In the genomic region with DNA sequence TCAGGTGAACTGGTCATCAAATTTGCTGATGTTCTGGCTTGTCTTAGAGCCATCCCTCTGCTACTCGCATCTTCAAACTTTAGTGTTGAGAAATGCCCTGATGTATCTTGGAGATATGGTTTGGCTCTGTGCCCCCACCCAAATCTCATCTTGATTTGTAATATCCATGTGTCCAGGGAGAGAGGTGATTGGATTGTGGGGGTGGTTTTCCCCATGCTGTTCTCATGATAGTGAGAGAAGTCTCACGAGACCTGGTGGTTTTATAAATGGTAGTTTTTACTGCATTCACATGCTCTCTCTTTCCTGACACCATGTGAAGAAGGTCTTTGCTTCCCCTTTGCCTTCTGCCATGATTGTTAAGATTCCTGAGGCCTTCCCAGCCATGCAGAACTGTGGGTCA, we compare ENCODE assay signal across 24 cellular contexts.
DNase-seq lines count a peak whose midpoint lies in the region; ATAC-seq and TF ChIP-seq lines count a peak whose summit lies in the region.
"Had no signal": no experiment of that assay in that cellular context is flagged by ENCODE, and none has a peak within 500 bp of the region (broad histone marks: within the 10 kb centered on the region; RNA-seq: fewer than 3 reads in every experiment).

No MANE protein-coding gene starts in this region.

- H3K4ac ChIP-seq in H9 (ENCODE audit: low read depth, low read length): no peak overlapping the region

- H3K36me3 Mint-ChIP-seq in activated naive CD8-positive, alpha-beta T cell: peaks cover 10% of the 10 kb centered on the region
- peaks cover 12% of the 10 kb centered on the region for H3K36me3 Mint-ChIP-seq in activated naive CD8-positive, alpha-beta T cell treated with anti-CD3 and anti-CD28 coated beads, Interleukin-2, amount 50 U/mL, for 24 hours (ENCODE audit: low read depth)
- peaks cover 19% of the 10 kb centered on the region for H3K36me3 Mint-ChIP-seq in memory B cell
- no peaks in the 10 kb centered on the region for H3K36me3 Mint-ChIP-seq in H9 (ENCODE audit: insufficient read depth in 1 of 3, low read depth in 3 of 3)
- H3K36me3 Mint-ChIP-seq in stimulated activated effector memory CD8-positive, alpha-beta T cell treated with anti-CD3 and anti-CD28 coated beads, Interleukin-12 subunit alpha, Interleukin-12 subunit beta, amount 100 ng/mL, for 72 hours: peaks cover 16% of the 10 kb centered on the region

- no peaks in the 10 kb centered on the region for H3K9me3 Mint-ChIP-seq in activated naive CD8-positive, alpha-beta T cell (ENCODE audit: low read depth)
- no peaks in the 10 kb centered on the region for H3K9me3 Mint-ChIP-seq in activated naive CD8-positive, alpha-beta T cell treated with anti-CD3 and anti-CD28 coated beads, Interleukin-2, amount 50 U/mL, for 24 hours
- no peaks in the 10 kb centered on the region for H3K9me3 Mint-ChIP-seq in memory B cell
- H3K9me3 Mint-ChIP-seq in H9: no peaks in the 10 kb centered on the region
- no peaks in the 10 kb centered on the region for H3K9me3 Mint-ChIP-seq in stimulated activated effector memory CD8-positive, alpha-beta T cell treated with anti-CD3 and anti-CD28 coated beads, Interleukin-12 subunit alpha, Interleukin-12 subunit beta, amount 100 ng/mL, for 72 hours
- H3K9me3 Mint-ChIP-seq: activated T-helper 1 cell treated with anti-CD3 and anti-CD28 coated beads, Interleukin-12 subunit alpha, Interleukin-12 subunit beta, Interleukin-2, Interleukin-4 antibody, amounts not matched to agents 30 ng/mL and 10 ng/mL and 1 ng/mL, durations not matched to agents 14 hours and 24 hours and 36 hours; naive B cell; stimulated activated naive CD8-positive, alpha-beta T cell treated with anti-CD3 and anti-CD28 coated beads, Interleukin-15, Interleukin-2, amounts not matched to agents 100 ng/mL and 50 ng/mL, for 24 hours had no signal

- no peak overlapping the region for H2BK120ac ChIP-seq in H9 (ENCODE audit: low read depth, low read length, poor library complexity, severe bottlenecking)

- H3K4me1 ChIP-seq in Karpas-422 (ENCODE audit: low read length): peaks cover 64% of the 10 kb centered on the region
- H3K4me1 ChIP-seq in testis: peaks cover 19% of the 10 kb centered on the region
- no peaks in the 10 kb centered on the region for H3K4me1 ChIP-seq in H9 (ENCODE audit: insufficient read depth, low read length)
- H3K4me1 ChIP-seq: A549, Caco-2 had no signal

- no peak overlapping the region for H2BK15ac ChIP-seq in H9 (ENCODE audit: low read depth, low read length)

- no peak overlapping the region for H3K14ac ChIP-seq in H9 (ENCODE audit: insufficient read depth, low read length)

- H3K4me1 Mint-ChIP-seq in activated naive CD8-positive, alpha-beta T cell (ENCODE audit: low read depth): peaks cover 79% of the 10 kb centered on the region
- H3K4me1 Mint-ChIP-seq in activated naive CD8-positive, alpha-beta T cell treated with anti-CD3 and anti-CD28 coated beads, Interleukin-2, amount 50 U/mL, for 24 hours: peaks cover 34% of the 10 kb centered on the region
- H3K4me1 Mint-ChIP-seq in memory B cell (peaks cover 24% of the 10 kb centered on the region), H9 (peaks cover 3 to 4% of the 10 kb centered on the region in 2 experiments; a peak in 3 of 4 replicates)
- peaks cover 13% of the 10 kb centered on the region for H3K4me1 Mint-ChIP-seq in stimulated activated effector memory CD8-positive, alpha-beta T cell treated with anti-CD3 and anti-CD28 coated beads, Interleukin-12 subunit alpha, Interleukin-12 subunit beta, amount 100 ng/mL, for 72 hours

- no peak for TF ChIP-seq POLR2A in testis (IDR thresholded peaks at IDR 0.05)

- H4K5ac ChIP-seq in H9 (ENCODE audit: insufficient read length, low read depth, low read length): no peak overlapping the region

- H3K18ac ChIP-seq in H9 (ENCODE audit: insufficient read length, low read depth, low read length): no peak overlapping the region

- no peak overlapping the region for H2AK5ac ChIP-seq in H9 (ENCODE audit: insufficient read length, low read length)

- H3K23ac ChIP-seq in H9 (ENCODE audit: insufficient read length, low read depth, low read length): no peak overlapping the region

- 82 to 83% methylated on average over 2 of the region's 2 CpGs for WGBS in testis, 2 donors
- WGBS in H9 (ENCODE audit: extremely low coverage, insufficient read length, low lambda C conversion rate): no CpG with 5 or more reads among the region's 2 CpGs

- no peak for TF ChIP-seq CTCF in testis (IDR thresholded peaks at IDR 0.05)
- no peak for TF ChIP-seq CTCF in H9 (conservative IDR thresholded peaks at IDR 0.05)

- H3K79me1 ChIP-seq in H9 (ENCODE audit: insufficient read depth, low read depth, low read length, poor library complexity, severe bottlenecking): no peaks in the 10 kb centered on the region

- H2BK12ac ChIP-seq in H9 (ENCODE audit: insufficient read length, low read depth, low read length): no peak overlapping the region

- no peak overlapping the region for H3K4me3 Mint-ChIP-seq in activated naive CD8-positive, alpha-beta T cell
- no peak overlapping the region for H3K4me3 Mint-ChIP-seq in activated naive CD8-positive, alpha-beta T cell treated with anti-CD3 and anti-CD28 coated beads, Interleukin-2, amount 50 U/mL, for 24 hours
- no peak overlapping the region for H3K4me3 Mint-ChIP-seq in memory B cell
- no peak overlapping the region for H3K4me3 Mint-ChIP-seq in H9
- H3K4me3 Mint-ChIP-seq in stimulated activated effector memory CD8-positive, alpha-beta T cell treated with anti-CD3 and anti-CD28 coated beads, Interleukin-12 subunit alpha, Interleukin-12 subunit beta, amount 100 ng/mL, for 72 hours: no peak overlapping the region
- H3K4me3 Mint-ChIP-seq: activated CD8-positive, alpha-beta memory T cell treated with anti-CD3 and anti-CD28 coated beads, Interleukin-2, amount 10 ng/mL, durations not matched to agents 7 days and 5 days; activated T-helper 1 cell treated with anti-CD3 and anti-CD28 coated beads, Interleukin-12 subunit alpha, Interleukin-12 subunit beta, Interleukin-2, Interleukin-4 antibody, amounts not matched to agents 30 ng/mL and 10 ng/mL and 1 ng/mL, durations not matched to agents 14 hours and 24 hours and 36 hours; naive B cell; stimulated activated naive CD8-positive, alpha-beta T cell treated with anti-CD3 and anti-CD28 coated beads, Interleukin-15, Interleukin-2, amounts not matched to agents 100 ng/mL and 50 ng/mL, for 24 hours had no signal

- H3K27me3 ChIP-seq in Karpas-422 (ENCODE audit: low read length): no peaks in the 10 kb centered on the region
- no peaks in the 10 kb centered on the region for H3K27me3 ChIP-seq in testis
- H3K27me3 ChIP-seq in H9 (ENCODE audit: insufficient read depth, low read length): no peaks in the 10 kb centered on the region

- no peaks in the 10 kb centered on the region for H3K9me3 ChIP-seq in Karpas-422 (ENCODE audit: low read length)
- H3K9me3 ChIP-seq in testis: no peaks in the 10 kb centered on the region
- no peaks in the 10 kb centered on the region for H3K9me3 ChIP-seq in H9 (ENCODE audit: control insufficient read depth, low read depth, low read length)
- H3K9me3 ChIP-seq: A549, Caco-2 had no signal

- H3K27ac ChIP-seq in Karpas-422 (ENCODE audit: low read length) (peak overlapping the region; percentile 55), testis (peak overlapping the region; percentile 28 to 83), H9 (ENCODE audit: insufficient read length, low read depth, low read length) (no peak overlapping the region)
- H3K27ac ChIP-seq: A549 had no signal

- no peaks in the 10 kb centered on the region for H3K27me3 Mint-ChIP-seq in activated naive CD8-positive, alpha-beta T cell
- no peaks in the 10 kb centered on the region for H3K27me3 Mint-ChIP-seq in activated naive CD8-positive, alpha-beta T cell treated with anti-CD3 and anti-CD28 coated beads, Interleukin-2, amount 50 U/mL, for 24 hours
- H3K27me3 Mint-ChIP-seq in memory B cell: no peaks in the 10 kb centered on the region
- no peaks in the 10 kb centered on the region for H3K27me3 Mint-ChIP-seq in H9 (ENCODE audit: low read depth)
- H3K27me3 Mint-ChIP-seq: activated CD8-positive, alpha-beta memory T cell treated with anti-CD3 and anti-CD28 coated beads, Interleukin-2, amount 10 ng/mL, durations not matched to agents 7 days and 5 days; naive B cell; stimulated activated naive CD8-positive, alpha-beta T cell treated with anti-CD3 and anti-CD28 coated beads, Interleukin-15, Interleukin-2, amounts not matched to agents 100 ng/mL and 50 ng/mL, for 24 hours had no signal

- H4K91ac ChIP-seq in H9 (ENCODE audit: insufficient read length, low read depth, low read length): no peak overlapping the region

- H3K9ac ChIP-seq in Karpas-422 (ENCODE audit: low read length): no peak overlapping the region
- no peak overlapping the region for H3K9ac ChIP-seq in H9 (ENCODE audit: extremely low read depth, insufficient read length, low read length)

- H3K79me2 ChIP-seq in Karpas-422 (ENCODE audit: low read length) (peaks cover 31% of the 10 kb centered on the region), H9 (ENCODE audit: insufficient read depth, low read length) (no peaks in the 10 kb centered on the region)

- peak overlapping the region; percentile 81 for H3K27ac Mint-ChIP-seq in activated naive CD8-positive, alpha-beta T cell
- H3K27ac Mint-ChIP-seq in activated naive CD8-positive, alpha-beta T cell treated with anti-CD3 and anti-CD28 coated beads, Interleukin-2, amount 50 U/mL, for 24 hours: no peak overlapping the region
- H3K27ac Mint-ChIP-seq in memory B cell (peak overlapping the region; percentile 53), H9 (no peak overlapping the region)
- H3K27ac Mint-ChIP-seq in stimulated activated effector memory CD8-positive, alpha-beta T cell treated with anti-CD3 and anti-CD28 coated beads, Interleukin-12 subunit alpha, Interleukin-12 subunit beta, amount 100 ng/mL, for 72 hours: no peak overlapping the region
- H3K27ac Mint-ChIP-seq: activated CD8-positive, alpha-beta memory T cell treated with anti-CD3 and anti-CD28 coated beads, Interleukin-2, amount 10 ng/mL, durations not matched to agents 7 days and 5 days; activated T-helper 1 cell treated with anti-CD3 and anti-CD28 coated beads, Interleukin-12 subunit alpha, Interleukin-12 subunit beta, Interleukin-2, Interleukin-4 antibody, amounts not matched to agents 30 ng/mL and 10 ng/mL and 1 ng/mL, durations not matched to agents 14 hours and 24 hours and 36 hours; stimulated activated naive CD8-positive, alpha-beta T cell treated with anti-CD3 and anti-CD28 coated beads, Interleukin-15, Interleukin-2, amounts not matched to agents 100 ng/mL and 50 ng/mL, for 24 hours had no signal

- H2BK20ac ChIP-seq in H9 (ENCODE audit: low read depth, low read length, poor library complexity, severe bottlenecking): no peak overlapping the region

- no peak overlapping the region for H4K8ac ChIP-seq in H9 (replicated peaks; ENCODE audit: insufficient read length, low read depth, low read length)

- H2BK5ac ChIP-seq in H9 (ENCODE audit: insufficient read length, low read length): no peak overlapping the region

- H3K36me3 ChIP-seq in Karpas-422 (ENCODE audit: insufficient read depth, low read length) (peaks cover 22% of the 10 kb centered on the region), testis (ENCODE audit: low read depth, missing control alignments) (no peaks in the 10 kb centered on the region)

- no peaks in the 10 kb centered on the region for H3K9me2 ChIP-seq in Karpas-422 (replicated peaks; ENCODE audit: insufficient read depth, low read length)

- no peaks in the 10 kb centered on the region for H4K20me1 ChIP-seq in Karpas-422 (ENCODE audit: insufficient read depth, low read depth, low read length)
- no peaks in the 10 kb centered on the region for H4K20me1 ChIP-seq in H9 (ENCODE audit: control insufficient read depth, insufficient read depth, insufficient read length)

- ATAC-seq in activated naive CD8-positive, alpha-beta T cell treated with anti-CD3 and anti-CD28 coated beads, Interleukin-2, amount 50 U/mL, for 24 hours: no peak
- ATAC-seq in memory B cell (ENCODE audit: low read depth) (no peak), GM19467 (IDR thresholded peaks at IDR 0.05; ENCODE audit: unreplicated experiment) (no peak)
- ATAC-seq in stimulated activated effector memory CD8-positive, alpha-beta T cell treated with anti-CD3 and anti-CD28 coated beads, Interleukin-12 subunit alpha, Interleukin-12 subunit beta, amount 100 ng/mL, for 72 hours: no peak
- ATAC-seq: A549; activated CD8-positive, alpha-beta memory T cell treated with anti-CD3 and anti-CD28 coated beads, Interleukin-2, amount 10 ng/mL, durations not matched to agents 7 days and 5 days; SK-N-SH treated with all-trans-retinoic acid at 6 μM for 48 hours had no signal

- no peak overlapping the region for H3K56ac ChIP-seq in H9 (ENCODE audit: insufficient read length, low read depth, low read length)

- H2AFZ ChIP-seq in Karpas-422 (ENCODE audit: low read length): no peak overlapping the region
- H2AFZ ChIP-seq in H9 (ENCODE audit: low read length): no peak overlapping the region

- H3K4me3 ChIP-seq in Karpas-422 (ENCODE audit: low read length) (no peak overlapping the region), testis (no peak overlapping the region)
- H3K4me3 ChIP-seq: A549 had no signal

- intact Hi-C loops in testis (cut with DNase I; ENCODE audit: low total_unique reads): no loop called here

- no peak overlapping the region for H3T11ph ChIP-seq in H9 (ENCODE audit: low read length)

- no peaks in the 10 kb centered on the region for H3K23me2 ChIP-seq in H9 (ENCODE audit: insufficient read length, low read depth, low read length, poor library complexity, severe bottlenecking)

- no peak overlapping the region for H3K4me2 ChIP-seq in Karpas-422 (ENCODE audit: low read depth, low read length, poor library complexity, severe bottlenecking)
- no peak overlapping the region for H3K4me2 ChIP-seq in H9 (ENCODE audit: insufficient read depth, insufficient read length, low read length)
- H3K4me2 ChIP-seq: A549 had no signal

- no peak for DNase-seq in activated naive CD8-positive, alpha-beta T cell treated with anti-CD3 and anti-CD28 coated beads, Interleukin-2, amount 50 U/mL, for 24 hours
- DNase-seq in Karpas-422 (no peak), memory B cell (ENCODE audit: low spot score in 2 of 2) (no peak), testis (no peak), H9 (no peak)
- no peak for DNase-seq in stimulated activated effector memory CD8-positive, alpha-beta T cell treated with anti-CD3 and anti-CD28 coated beads, Interleukin-12 subunit alpha, Interleukin-12 subunit beta, amount 100 ng/mL, for 72 hours (ENCODE audit: low spot score in 2 of 2)
- DNase-seq: activated CD4-positive, alpha-beta T cell treated with anti-CD3 and anti-CD28 coated beads for 48 hours; activated CD8-positive, alpha-beta memory T cell treated with anti-CD3 and anti-CD28 coated beads, Interleukin-2, amount 10 ng/mL, durations not matched to agents 7 days and 5 days; activated naive CD4-positive, alpha-beta T cell treated with anti-CD3 and anti-CD28 coated beads, Interleukin-2, amount 50 U/mL, for 16 hours; Caco-2; DND-41; IMR-90; naive B cell; NCI-H1105 treated with DMSO at 0.1 percent for 48 hours; NCI-H2029; NCI-H2227 treated with DMSO at 0.1 percent for 48 hours; RPMI8226; trophoblast cell had no signal

Comparison
In these comparisons a context has a peak if more than half of its experiments do, and no peak if none do; other contexts are left out.
1. H3K27ac Mint-ChIP-seq: peak in activated naive CD8-positive, alpha-beta T cell (single experiment) and memory B cell (single experiment); none in activated naive CD8-positive, alpha-beta T cell treated with anti-CD3 and anti-CD28 coated beads, Interleukin-2, amount 50 U/mL, for 24 hours (single experiment), H9 (0 of 3) and stimulated activated effector memory CD8-positive, alpha-beta T cell treated with anti-CD3 and anti-CD28 coated beads, Interleukin-12 subunit alpha, Interleukin-12 subunit beta, amount 100 ng/mL, for 72 hours (single experiment).